1 cellular context compared by ENCODE assay signal in the genomic region with DNA sequence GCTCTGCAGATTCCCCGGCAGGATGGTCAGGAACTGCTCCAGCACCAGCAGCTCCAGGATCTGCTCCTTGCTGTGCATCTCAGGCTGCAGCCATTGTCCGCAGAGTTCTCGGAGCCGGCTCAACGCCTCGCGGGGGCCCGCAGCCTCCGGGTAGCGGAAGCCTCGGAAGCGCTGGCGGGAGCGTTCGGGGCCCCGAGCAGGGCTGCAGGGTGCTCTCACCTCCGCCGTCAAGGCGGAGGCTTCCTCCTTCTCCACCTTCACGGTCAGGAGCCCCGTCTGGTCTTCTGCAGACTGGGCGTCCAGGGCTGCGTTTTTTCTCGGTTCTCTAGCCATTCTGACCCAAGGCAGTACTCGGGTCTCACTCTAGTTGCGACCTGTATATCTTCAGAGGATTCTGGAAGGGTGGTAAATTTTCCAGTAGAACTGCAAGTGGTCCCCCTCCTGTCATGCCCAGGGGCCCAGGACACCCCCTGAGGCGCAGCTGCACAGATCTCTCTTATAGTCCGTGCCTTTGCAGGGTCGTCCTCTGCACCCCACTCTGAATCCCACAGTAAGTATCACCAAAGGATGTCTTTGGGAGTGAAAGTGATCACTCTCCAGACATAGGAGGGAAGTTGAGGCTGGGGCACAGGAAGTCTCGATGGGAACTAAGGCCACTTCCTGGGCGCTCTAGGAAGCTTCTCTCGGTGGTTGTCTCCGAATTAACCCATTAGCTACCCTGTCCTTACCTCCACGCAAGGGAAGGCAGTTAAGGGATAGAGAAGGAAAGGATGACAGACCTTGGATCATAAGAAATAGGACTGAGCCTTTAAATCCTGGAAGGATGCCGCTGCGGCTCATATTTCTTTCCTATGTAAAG.
TF ChIP-seq lines count a peak whose summit lies in the region.

ZKSCAN4 (minus strand) TSS at position 622 of the 859 bp plus-strand sequence; CDS start at position 333, 289 bp downstream.

TF ChIP-seq in HepG2, 621 proteins besides CTCF, POLR2A, EP300 and RAD21 (continued from another document and continues in another):
- TF ChIP-seq, protein P1, sequence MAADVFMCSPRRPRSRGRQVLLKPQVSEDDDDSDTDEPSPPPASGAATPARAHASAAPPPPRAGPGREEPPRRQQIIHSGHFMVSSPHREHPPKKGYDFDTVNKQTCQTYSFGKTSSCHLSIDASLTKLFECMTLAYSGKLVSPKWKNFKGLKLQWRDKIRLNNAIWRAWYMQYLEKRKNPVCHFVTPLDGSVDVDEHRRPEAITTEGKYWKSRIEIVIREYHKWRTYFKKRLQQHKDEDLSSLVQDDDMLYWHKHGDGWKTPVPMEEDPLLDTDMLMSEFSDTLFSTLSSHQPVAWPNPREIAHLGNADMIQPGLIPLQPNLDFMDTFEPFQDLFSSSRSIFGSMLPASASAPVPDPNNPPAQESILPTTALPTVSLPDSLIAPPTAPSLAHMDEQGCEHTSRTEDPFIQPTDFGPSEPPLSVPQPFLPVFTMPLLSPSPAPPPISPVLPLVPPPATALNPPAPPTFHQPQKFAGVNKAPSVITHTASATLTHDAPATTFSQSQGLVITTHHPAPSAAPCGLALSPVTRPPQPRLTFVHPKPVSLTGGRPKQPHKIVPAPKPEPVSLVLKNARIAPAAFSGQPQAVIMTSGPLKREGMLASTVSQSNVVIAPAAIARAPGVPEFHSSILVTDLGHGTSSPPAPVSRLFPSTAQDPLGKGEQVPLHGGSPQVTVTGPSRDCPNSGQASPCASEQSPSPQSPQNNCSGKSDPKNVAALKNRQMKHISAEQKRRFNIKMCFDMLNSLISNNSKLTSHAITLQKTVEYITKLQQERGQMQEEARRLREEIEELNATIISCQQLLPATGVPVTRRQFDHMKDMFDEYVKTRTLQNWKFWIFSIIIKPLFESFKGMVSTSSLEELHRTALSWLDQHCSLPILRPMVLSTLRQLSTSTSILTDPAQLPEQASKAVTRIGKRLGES (CRISPR knock-in tag; IDR thresholded peaks at IDR 0.05; ENCODE audit: borderline replicate concordance) = no peak
- TF ChIP-seq HOXA7 (CRISPR knock-in tag; IDR thresholded peaks at IDR 0.05) (no peak), TAF15 (IDR thresholded peaks at IDR 0.05; ENCODE audit: low read depth, low read length, poor library complexity, severe bottlenecking) (no peak), KLF13 (CRISPR knock-in tag; IDR thresholded peaks at IDR 0.05) (0 out of 2 replicates have a peak, but pooled peaks have one; percentile 59), FOXA1 (IDR thresholded peaks at IDR 0.05) (no peak), FOXA1 (CRISPR knock-in tag; IDR thresholded peaks at IDR 0.05) (peak; percentile 42; the same call in 1 of the 2 replicates), ZNF282 (IDR thresholded peaks at IDR 0.05; ENCODE audit: partially characterized antibody) (no peak), NFYC (CRISPR knock-in tag; IDR thresholded peaks at IDR 0.05) (peak; percentile 38; the same call in 1 of the 2 replicates), ZNF224 (CRISPR knock-in tag; IDR thresholded peaks at IDR 0.05) (peak; percentile 94; the same call in 1 of the 2 replicates), ELF4 (CRISPR knock-in tag; IDR thresholded peaks at IDR 0.05; ENCODE audit: borderline replicate concordance) (no peak), NFRKB (IDR thresholded peaks at IDR 0.05) (no peak), MED8 (CRISPR knock-in tag; IDR thresholded peaks at IDR 0.05; ENCODE audit: insufficient replicate concordance) (no peak), NFIC (IDR thresholded peaks at IDR 0.05; ENCODE audit: low read length) (peak; percentile 74; the same call in 1 of the 2 replicates), NKX3-1 (CRISPR knock-in tag; IDR thresholded peaks at IDR 0.05) (0 out of 2 replicates have a peak, but pooled peaks have one; percentile 9), SNAI1 (CRISPR knock-in tag; IDR thresholded peaks at IDR 0.05; ENCODE audit: borderline replicate concordance) (no peak), SRF (IDR thresholded peaks at IDR 0.05; ENCODE audit: low read depth, low read length) (peak; percentile 54; the same call in 1 of the 2 replicates), PITX1 (CRISPR knock-in tag; IDR thresholded peaks at IDR 0.05) (peak; percentile 83; the same call in 1 of the 2 replicates), ZNF510 (CRISPR knock-in tag; IDR thresholded peaks at IDR 0.05; ENCODE audit: low read depth) (0 out of 2 replicates have a peak, but pooled peaks have one; percentile 80), MZF1 (CRISPR knock-in tag; IDR thresholded peaks at IDR 0.05; ENCODE audit: borderline replicate concordance) (no peak), ZNF318 (CRISPR knock-in tag; IDR thresholded peaks at IDR 0.05) (no peak), ZNF530 (CRISPR knock-in tag; IDR thresholded peaks at IDR 0.05; ENCODE audit: low read depth) (no peak), ZNF20 (CRISPR knock-in tag; IDR thresholded peaks at IDR 0.05) (no peak), MAFK (conservative IDR thresholded peaks at IDR 0.05 in 1 of 2, IDR thresholded peaks at IDR 0.05 in 1 of 2; ENCODE audit: low read length in 2 of 2) (no peak), ZNF263 (CRISPR knock-in tag; IDR thresholded peaks at IDR 0.05) (no peak), ZFP82 (CRISPR knock-in tag; IDR thresholded peaks at IDR 0.05; ENCODE audit: borderline replicate concordance) (peak; percentile 58; the same call in 1 of the 2 replicates), ZNF18 (CRISPR knock-in tag; IDR thresholded peaks at IDR 0.05; ENCODE audit: insufficient replicate concordance) (no peak), ATF7 (IDR thresholded peaks at IDR 0.05) (no peak), ATF7 (CRISPR knock-in tag; IDR thresholded peaks at IDR 0.05) (no peak), KDM1A (CRISPR knock-in tag; IDR thresholded peaks at IDR 0.05) (no peak)
- TF ChIP-seq, protein P2, sequence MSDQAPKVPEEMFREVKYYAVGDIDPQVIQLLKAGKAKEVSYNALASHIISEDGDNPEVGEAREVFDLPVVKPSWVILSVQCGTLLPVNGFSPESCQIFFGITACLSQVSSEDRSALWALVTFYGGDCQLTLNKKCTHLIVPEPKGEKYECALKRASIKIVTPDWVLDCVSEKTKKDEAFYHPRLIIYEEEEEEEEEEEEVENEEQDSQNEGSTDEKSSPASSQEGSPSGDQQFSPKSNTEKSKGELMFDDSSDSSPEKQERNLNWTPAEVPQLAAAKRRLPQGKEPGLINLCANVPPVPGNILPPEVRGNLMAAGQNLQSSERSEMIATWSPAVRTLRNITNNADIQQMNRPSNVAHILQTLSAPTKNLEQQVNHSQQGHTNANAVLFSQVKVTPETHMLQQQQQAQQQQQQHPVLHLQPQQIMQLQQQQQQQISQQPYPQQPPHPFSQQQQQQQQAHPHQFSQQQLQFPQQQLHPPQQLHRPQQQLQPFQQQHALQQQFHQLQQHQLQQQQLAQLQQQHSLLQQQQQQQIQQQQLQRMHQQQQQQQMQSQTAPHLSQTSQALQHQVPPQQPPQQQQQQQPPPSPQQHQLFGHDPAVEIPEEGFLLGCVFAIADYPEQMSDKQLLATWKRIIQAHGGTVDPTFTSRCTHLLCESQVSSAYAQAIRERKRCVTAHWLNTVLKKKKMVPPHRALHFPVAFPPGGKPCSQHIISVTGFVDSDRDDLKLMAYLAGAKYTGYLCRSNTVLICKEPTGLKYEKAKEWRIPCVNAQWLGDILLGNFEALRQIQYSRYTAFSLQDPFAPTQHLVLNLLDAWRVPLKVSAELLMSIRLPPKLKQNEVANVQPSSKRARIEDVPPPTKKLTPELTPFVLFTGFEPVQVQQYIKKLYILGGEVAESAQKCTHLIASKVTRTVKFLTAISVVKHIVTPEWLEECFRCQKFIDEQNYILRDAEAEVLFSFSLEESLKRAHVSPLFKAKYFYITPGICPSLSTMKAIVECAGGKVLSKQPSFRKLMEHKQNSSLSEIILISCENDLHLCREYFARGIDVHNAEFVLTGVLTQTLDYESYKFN (CRISPR knock-in tag; conservative IDR thresholded peaks at IDR 0.05) = peak; percentile 36; the same call in 1 of the 2 replicates
- TF ChIP-seq, protein P3, sequence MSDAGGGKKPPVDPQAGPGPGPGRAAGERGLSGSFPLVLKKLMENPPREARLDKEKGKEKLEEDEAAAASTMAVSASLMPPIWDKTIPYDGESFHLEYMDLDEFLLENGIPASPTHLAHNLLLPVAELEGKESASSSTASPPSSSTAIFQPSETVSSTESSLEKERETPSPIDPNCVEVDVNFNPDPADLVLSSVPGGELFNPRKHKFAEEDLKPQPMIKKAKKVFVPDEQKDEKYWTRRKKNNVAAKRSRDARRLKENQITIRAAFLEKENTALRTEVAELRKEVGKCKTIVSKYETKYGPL (CRISPR knock-in tag; IDR thresholded peaks at IDR 0.05) = no peak
- TF ChIP-seq, protein P4, sequence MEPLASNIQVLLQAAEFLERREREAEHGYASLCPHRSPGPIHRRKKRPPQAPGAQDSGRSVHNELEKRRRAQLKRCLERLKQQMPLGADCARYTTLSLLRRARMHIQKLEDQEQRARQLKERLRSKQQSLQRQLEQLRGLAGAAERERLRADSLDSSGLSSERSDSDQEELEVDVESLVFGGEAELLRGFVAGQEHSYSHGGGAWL (CRISPR knock-in tag; IDR thresholded peaks at IDR 0.05) = no peak; the same call in 1 of the 2 replicates
- TF ChIP-seq, protein P5, sequence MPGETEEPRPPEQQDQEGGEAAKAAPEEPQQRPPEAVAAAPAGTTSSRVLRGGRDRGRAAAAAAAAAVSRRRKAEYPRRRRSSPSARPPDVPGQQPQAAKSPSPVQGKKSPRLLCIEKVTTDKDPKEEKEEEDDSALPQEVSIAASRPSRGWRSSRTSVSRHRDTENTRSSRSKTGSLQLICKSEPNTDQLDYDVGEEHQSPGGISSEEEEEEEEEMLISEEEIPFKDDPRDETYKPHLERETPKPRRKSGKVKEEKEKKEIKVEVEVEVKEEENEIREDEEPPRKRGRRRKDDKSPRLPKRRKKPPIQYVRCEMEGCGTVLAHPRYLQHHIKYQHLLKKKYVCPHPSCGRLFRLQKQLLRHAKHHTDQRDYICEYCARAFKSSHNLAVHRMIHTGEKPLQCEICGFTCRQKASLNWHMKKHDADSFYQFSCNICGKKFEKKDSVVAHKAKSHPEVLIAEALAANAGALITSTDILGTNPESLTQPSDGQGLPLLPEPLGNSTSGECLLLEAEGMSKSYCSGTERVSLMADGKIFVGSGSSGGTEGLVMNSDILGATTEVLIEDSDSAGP (CRISPR knock-in tag; IDR thresholded peaks at IDR 0.05; ENCODE audit: borderline replicate concordance) = peak; percentile 10; the same call in 1 of the 2 replicates
